Comparison of ENCODE assay signal across 10 cellular contexts in the genomic region with DNA sequence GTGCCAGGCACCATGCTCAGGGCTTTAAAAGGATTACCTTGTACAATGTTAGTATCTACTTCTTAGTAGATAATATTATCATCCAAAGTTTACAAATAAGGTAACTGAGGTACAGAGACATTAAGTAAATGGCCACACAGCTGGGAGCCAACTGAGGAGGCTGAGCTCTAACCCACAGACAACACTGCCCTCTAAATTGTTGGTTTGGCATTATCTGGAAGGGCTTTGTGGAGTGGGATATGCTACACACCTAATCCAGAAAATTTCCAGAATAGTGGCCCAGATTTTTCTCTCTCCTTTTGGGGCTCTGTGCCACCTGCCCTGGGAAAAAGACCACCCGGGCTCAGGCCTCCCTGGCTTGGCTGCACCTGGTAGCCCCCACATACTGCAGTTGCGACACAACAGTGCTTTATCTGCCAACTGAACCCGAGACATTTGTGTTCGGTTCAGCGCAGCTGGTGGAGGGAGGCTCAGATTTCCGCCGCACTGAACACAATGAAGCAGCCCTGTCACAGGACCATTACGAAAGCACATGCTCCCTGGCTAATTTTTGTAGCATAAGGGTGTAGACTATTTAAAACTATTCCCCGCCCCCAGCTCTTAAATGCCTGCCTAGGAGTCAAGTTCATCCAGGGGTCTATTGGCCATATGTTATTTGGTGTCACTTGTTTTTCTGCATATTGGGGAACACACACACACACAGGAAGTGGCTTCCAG.
DNase-seq lines count a peak whose midpoint lies in the region; ATAC-seq and TF ChIP-seq lines count a peak whose summit lies in the region.
"Had no signal": no experiment of that assay in that cellular context is flagged by ENCODE, and none has a peak within 500 bp of the region (broad histone marks: within the 10 kb centered on the region; RNA-seq: fewer than 3 reads in every experiment).

No MANE protein-coding gene starts in this region.

- ATAC-seq in esophagus mucosa, result no peak
- ATAC-seq: activated T-cell treated with anti-CD3 and anti-CD28 coated beads, Interleukin-2, amount 50 U/mL, for 72 hours had no signal

- TF ChIP-seq CTCF in cardiac muscle cell (IDR thresholded peaks at IDR 0.05; ENCODE audit: low read depth, low read length), result no peak

- peak overlapping the region; percentile 55 for H3K27ac ChIP-seq in cardiac muscle cell
- H3K27ac ChIP-seq: coronary artery had no signal

- no peaks in the 10 kb centered on the region for H3K36me3 ChIP-seq in cardiac muscle cell

- H3K27me3 ChIP-seq in cardiac muscle cell, result no peaks in the 10 kb centered on the region

- peaks cover 26% of the 10 kb centered on the region for H3K4me1 ChIP-seq in cardiac muscle cell (ENCODE audit: low read depth)

- H3K4me3 ChIP-seq in cardiac muscle cell, result no peak overlapping the region
- H3K4me3 ChIP-seq: coronary artery had no signal

- peak; percentile 94 for DNase-seq in NCI-H1092 (lab: John Stamatoyannopoulos, UW)
- peak; percentile 90 to 97 for DNase-seq in NCI-H524 (lab: John Stamatoyannopoulos, UW)
- DNase-seq in cardiac muscle cell (ENCODE audit: low read depth in 1 of 2, low spot score in 1 of 2), result peak; percentile 26 to 41
- peak; percentile 60 for DNase-seq in putamen (ENCODE audit: low spot score)
- DNase-seq in cortex of kidney (lab: John Stamatoyannopoulos, UW), result no peak
- no peak for DNase-seq in T-helper 2 cell
- DNase-seq in NK-92 (lab: John Stamatoyannopoulos, UW; ENCODE audit: unreplicated experiment), result no peak
- DNase-seq: activated T-cell treated with anti-CD3 and anti-CD28 coated beads, Interleukin-2, amount 50 U/mL, for 72 hours had no signal

- H3K9me3 ChIP-seq in cardiac muscle cell (ENCODE audit: low read depth), result no peaks in the 10 kb centered on the region

Comparison
In these comparisons a context has a peak if more than half of its experiments do, and no peak if none do; other contexts are left out.
1. DNase-seq: peak in NCI-H1092 (single experiment), NCI-H524 (2 of 2), cardiac muscle cell (2 of 2) and putamen (single experiment); none in cortex of kidney (single experiment), T-helper 2 cell (0 of 5) and NK-92 (single experiment).